ENCODE assay signal across 13 cellular contexts in the genomic region with DNA sequence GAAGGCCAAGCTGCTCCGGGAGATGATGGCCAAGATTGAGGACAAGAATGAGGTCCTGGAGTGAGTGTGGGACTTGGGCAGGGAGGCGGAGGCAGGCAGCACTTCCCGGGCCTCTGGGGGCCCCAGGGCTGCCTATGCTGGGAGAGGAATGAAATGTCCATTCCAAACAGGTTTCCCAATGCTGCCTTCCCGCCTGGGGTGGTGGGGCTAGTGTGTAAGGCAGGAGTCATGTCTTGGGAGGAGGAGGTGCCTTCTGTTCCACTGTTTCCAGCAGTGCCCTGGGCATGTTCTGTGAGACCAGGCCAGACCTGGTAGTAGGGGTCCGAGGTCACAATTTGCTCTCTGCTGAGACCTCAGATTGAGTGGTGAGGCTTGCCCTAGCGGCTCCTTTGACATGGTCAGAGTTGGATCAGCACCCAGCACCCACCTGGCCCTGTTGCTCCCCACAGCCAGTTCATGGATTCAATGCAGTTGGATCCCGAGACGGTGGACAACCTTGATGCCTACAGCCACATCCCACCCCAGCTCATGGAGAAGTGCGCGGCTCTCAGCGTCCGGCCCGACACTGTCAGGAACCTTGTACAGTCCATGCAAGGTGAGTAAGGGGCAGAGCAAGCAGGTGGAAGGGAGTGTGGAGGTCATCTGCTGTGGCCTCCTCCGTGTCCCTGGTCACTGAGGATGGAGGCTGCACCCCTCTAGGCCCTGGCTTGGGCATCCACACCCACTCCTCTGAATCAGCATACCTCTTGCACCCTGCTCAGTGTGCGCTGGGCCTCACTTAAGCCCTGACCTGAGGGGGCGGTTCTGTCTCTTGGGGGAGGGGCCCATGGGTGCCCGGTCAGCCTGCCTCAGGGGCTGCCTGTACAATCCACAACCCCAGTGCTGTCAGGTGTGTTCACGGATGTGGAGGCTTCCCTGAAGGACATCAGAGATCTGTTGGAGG.
"Had no signal": no experiment of that assay in that cellular context is flagged by ENCODE, and none has a peak within 500 bp of the region (broad histone marks: within the 10 kb centered on the region; RNA-seq: fewer than 3 reads in every experiment).

No MANE protein-coding gene starts in this region.

- H3K4me1 ChIP-seq: SJSA1 had no signal

- H3K27me3 Mint-ChIP-seq: brain; dendritic cell treated with granulocyte-macrophage colony-stimulating factor and Interleukin-4, amounts not matched to agents 40 ng/mL and 50 ng/mL, for 4 days had no signal

- ATAC-seq: activated T-cell treated with anti-CD3 and anti-CD28 coated beads, Interleukin-2, amount 50 U/mL, for 4 hours; esophagus mucosa; lower lobe of right lung had no signal

- H3K4me3 ChIP-seq: lower lobe of right lung, SJSA1, transverse colon had no signal

- H3K27ac Mint-ChIP-seq: dendritic cell treated with granulocyte-macrophage colony-stimulating factor and Interleukin-4, amounts not matched to agents 40 ng/mL and 50 ng/mL, for 4 days; mesothelial cell of epicardium had no signal

- DNase-seq: activated gamma-delta T cell treated with Interleukin-2 at 50 U/mL for 16 hours; activated T-cell treated with anti-CD3 and anti-CD28 coated beads, Interleukin-2, amount 50 U/mL, for 4 hours; amniotic stem cell; lower lobe of right lung; small intestine; substantia nigra; T1000; transverse colon had no signal

- H3K9me3 Mint-ChIP-seq: activated T-cell treated with anti-CD3 and anti-CD28 coated beads, Interleukin-2, amount 50 U/mL, for 4 hours; brain; dendritic cell treated with granulocyte-macrophage colony-stimulating factor and Interleukin-4, amounts not matched to agents 40 ng/mL and 50 ng/mL, for 4 days; mesothelial cell of epicardium had no signal

- H3K9me3 ChIP-seq: lower lobe of right lung, SJSA1, transverse colon had no signal

- H3K27me3 ChIP-seq: SJSA1, transverse colon had no signal

- H3K4me3 Mint-ChIP-seq: activated T-cell treated with anti-CD3 and anti-CD28 coated beads, Interleukin-2, amount 50 U/mL, for 4 hours; brain; dendritic cell treated with granulocyte-macrophage colony-stimulating factor and Interleukin-4, amounts not matched to agents 40 ng/mL and 50 ng/mL, for 4 days; mesothelial cell of epicardium had no signal
